Comparison of ENCODE assay signal across 1 cellular context in genomic region chr2:172672114-172672513, GRCh38.
TF ChIP-seq lines count a peak whose summit lies in the region.

No MANE protein-coding gene starts in this region.

TF ChIP-seq in SK-N-SH, 30 proteins besides CTCF, POLR2A, EP300 and RAD21:
- TF ChIP-seq REST (IDR thresholded peaks at IDR 0.05; ENCODE audit: low read depth, low read length): no peak
- TF ChIP-seq CHD2 (IDR thresholded peaks at IDR 0.05; ENCODE audit: low read length, partially characterized antibody): no peak
- no peak for TF ChIP-seq FOXM1 (IDR thresholded peaks at IDR 0.05; ENCODE audit: low read depth)
- no peak for TF ChIP-seq JUND (IDR thresholded peaks at IDR 0.05)
- TF ChIP-seq NFIC (IDR thresholded peaks at IDR 0.05; ENCODE audit: borderline replicate concordance): no peak
- no peak for TF ChIP-seq SIN3A (IDR thresholded peaks at IDR 0.05; ENCODE audit: borderline replicate concordance, low read depth, low read length)
- TF ChIP-seq GABPA (IDR thresholded peaks at IDR 0.05; ENCODE audit: low read depth): no peak
- no peak for TF ChIP-seq TCF12 (IDR thresholded peaks at IDR 0.05)
- TF ChIP-seq MXI1 (IDR thresholded peaks at IDR 0.05; ENCODE audit: low read depth, low read length): no peak
- TF ChIP-seq EZH2phosphoT487 (IDR thresholded peaks at IDR 0.05; ENCODE audit: borderline replicate concordance, low read depth): no peak
- no peak for TF ChIP-seq RCOR1 (IDR thresholded peaks at IDR 0.05; ENCODE audit: low read length)
- TF ChIP-seq MAX (IDR thresholded peaks at IDR 0.05; ENCODE audit: low read depth): no peak
- TF ChIP-seq RFX5 (IDR thresholded peaks at IDR 0.05; ENCODE audit: low read length): no peak
- TF ChIP-seq USF2 (IDR thresholded peaks at IDR 0.05; ENCODE audit: borderline replicate concordance, low read depth, low read length): no peak
- no peak for TF ChIP-seq PBX3 (IDR thresholded peaks at IDR 0.05)
- no peak for TF ChIP-seq GATA2 (CRISPR knock-in tag; IDR thresholded peaks at IDR 0.05)
- TF ChIP-seq POLR2AphosphoS5 (IDR thresholded peaks at IDR 0.05; ENCODE audit: low read depth, low read length): no peak
- no peak for TF ChIP-seq ELF1 (IDR thresholded peaks at IDR 0.05)
TF ChIP-seq in SK-N-SH: peak in this region for 0.
